24 cellular contexts compared by ENCODE assay signal in the genomic region with DNA sequence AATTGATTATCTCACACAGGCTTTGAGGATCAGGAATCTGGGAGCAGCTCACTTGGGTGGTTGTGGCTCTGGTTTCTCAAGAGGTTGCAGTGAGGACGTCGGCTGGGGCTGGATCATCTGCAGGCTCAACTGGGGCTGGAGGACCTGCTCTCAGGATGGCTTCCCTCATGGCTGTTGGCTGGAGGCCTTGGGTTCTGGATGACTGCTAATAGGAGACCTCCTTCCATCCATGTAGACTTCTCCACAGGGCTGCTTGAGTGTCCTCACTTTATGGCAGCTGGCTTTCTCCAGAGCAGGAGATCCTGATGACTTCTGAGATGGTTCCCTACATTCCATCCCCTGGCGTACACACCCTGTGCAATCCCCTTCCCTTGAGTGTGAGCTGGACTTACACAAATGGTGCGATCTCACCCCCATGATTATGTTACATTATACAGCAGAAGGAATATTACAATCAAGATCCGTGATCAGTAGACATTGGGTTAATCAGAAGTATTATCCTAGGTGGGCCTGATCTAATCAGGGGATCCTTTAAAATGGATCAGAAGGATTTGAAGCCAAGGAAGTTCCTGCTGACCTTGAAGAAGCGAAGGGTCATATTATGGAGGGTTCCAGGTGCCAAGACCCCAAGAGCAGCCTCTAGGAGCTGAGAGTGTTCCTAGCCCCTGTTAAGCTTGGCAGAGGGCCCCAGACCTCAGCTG.
"Had no signal": no experiment of that assay in that cellular context is flagged by ENCODE, and none has a peak within 500 bp of the region (broad histone marks: within the 10 kb centered on the region; RNA-seq: fewer than 3 reads in every experiment).

No MANE protein-coding gene starts in this region.

- H3K4me3 ChIP-seq: left lung, lower lobe of right lung, pancreas, prostate gland, smooth muscle cell, suprapubic skin, tibial nerve had no signal

- H3K36me3 ChIP-seq: left lung, lower lobe of right lung, pancreas, prostate gland, suprapubic skin, tibial nerve had no signal

- H3K27ac Mint-ChIP-seq: activated CD4-positive, alpha-beta T cell treated with anti-CD3 and anti-CD28 coated beads, Interleukin-2, amount 10 ng/mL, durations not matched to agents 24 days and 14 days; activated CD8-positive, alpha-beta T cell treated with anti-CD3 and anti-CD28 coated beads for 36 hours; activated naive CD8-positive, alpha-beta T cell; dendritic cell treated with granulocyte-macrophage colony-stimulating factor and Interleukin-4, amounts not matched to agents 40 ng/mL and 50 ng/mL, for 4 days; endodermal cell; natural killer cell treated with Interleukin-12 subunit alpha and Interleukin-12 subunit beta and Interleukin-15 and Interleukin-18, amount 100 ng/mL, for 72 hours had no signal

- FAIRE-seq: bronchial epithelial cell, pancreas had no signal

- H3K27ac ChIP-seq: left lung, lower lobe of right lung, pancreas, prostate gland, tibial nerve had no signal

- ATAC-seq: activated CD4-positive, CD25-positive, alpha-beta regulatory T cell treated with anti-CD3 and anti-CD28 coated beads, Interleukin-2, amount 50 U/mL, for 24 hours; activated CD8-positive, alpha-beta T cell treated with anti-CD3 and anti-CD28 coated beads for 36 hours; esophagus mucosa; lower lobe of right lung; natural killer cell treated with Interleukin-12 subunit alpha and Interleukin-12 subunit beta and Interleukin-15 and Interleukin-18, amount 100 ng/mL, for 72 hours had no signal

- H3K27me3 ChIP-seq: left lung, pancreas, suprapubic skin, tibial nerve had no signal

- H3K4me1 Mint-ChIP-seq: activated CD4-positive, alpha-beta T cell treated with anti-CD3 and anti-CD28 coated beads, Interleukin-2, amount 10 ng/mL, durations not matched to agents 24 days and 14 days; central memory CD8-positive, alpha-beta T cell had no signal

- H3K27me3 Mint-ChIP-seq: activated CD4-positive, alpha-beta T cell treated with anti-CD3 and anti-CD28 coated beads, Interleukin-2, amount 10 ng/mL, durations not matched to agents 24 days and 14 days; dendritic cell treated with granulocyte-macrophage colony-stimulating factor and Interleukin-4, amounts not matched to agents 40 ng/mL and 50 ng/mL, for 4 days had no signal

- H3K9me3 ChIP-seq: pancreas, prostate gland, suprapubic skin had no signal

- DNase-seq: activated CD4-positive, alpha-beta T cell treated with anti-CD3 and anti-CD28 coated beads, Interleukin-2, amount 10 ng/mL, durations not matched to agents 24 days and 14 days; activated CD8-positive, alpha-beta T cell treated with anti-CD3 and anti-CD28 coated beads for 36 hours; activated naive CD4-positive, alpha-beta T cell treated with Interleukin-2 at 50 U/mL for 16 hours; activated T-cell treated with anti-CD3 and anti-CD28 coated beads, Interleukin-2, amount 50 U/mL, for 48 hours; endodermal cell; foreskin melanocyte; left lung; lower lobe of right lung; mesendoderm; pancreas; retina; stimulated activated CD4-positive, alpha-beta T cell treated with anti-CD3 and anti-CD28 coated beads, Interleukin-1b, Interleukin-23, amount 100 ng/mL, for 48 hours; stimulated activated naive CD4-positive, alpha-beta T cell had no signal

- H3K9me3 Mint-ChIP-seq: activated CD4-positive, alpha-beta T cell treated with anti-CD3 and anti-CD28 coated beads, Interleukin-2, amount 10 ng/mL, durations not matched to agents 24 days and 14 days; natural killer cell treated with Interleukin-12 subunit alpha and Interleukin-12 subunit beta and Interleukin-15 and Interleukin-18, amount 100 ng/mL, for 72 hours had no signal

- H3K4me1 ChIP-seq: left lung, lower lobe of right lung, prostate gland had no signal

- H3K4me3 Mint-ChIP-seq: activated CD4-positive, alpha-beta T cell treated with anti-CD3 and anti-CD28 coated beads, Interleukin-2, amount 10 ng/mL, durations not matched to agents 24 days and 14 days; activated CD8-positive, alpha-beta T cell treated with anti-CD3 and anti-CD28 coated beads for 36 hours; activated naive CD8-positive, alpha-beta T cell; central memory CD8-positive, alpha-beta T cell; dendritic cell treated with granulocyte-macrophage colony-stimulating factor and Interleukin-4, amounts not matched to agents 40 ng/mL and 50 ng/mL, for 4 days; endodermal cell; natural killer cell treated with Interleukin-12 subunit alpha and Interleukin-12 subunit beta and Interleukin-15 and Interleukin-18, amount 100 ng/mL, for 72 hours had no signal
